In genomic region chr19:24049537-24049936, GRCh38 we compare ENCODE assay signal across 16 cellular contexts. TPM values are rescaled to one million over a fixed set of nuclear protein-coding genes. Genes with fewer than 3 reads are reported as not detected.
DNase-seq lines count a peak whose midpoint lies in the region; ATAC-seq and TF ChIP-seq lines count a peak whose summit lies in the region.
"Had no signal": no experiment of that assay in that cellular context is flagged by ENCODE, and none has a peak within 500 bp of the region (broad histone marks: within the 10 kb centered on the region; RNA-seq: fewer than 3 reads in every experiment).

No MANE protein-coding gene starts in this region.

- TF ChIP-seq CTCF in endothelial cell (IDR thresholded peaks at IDR 0.05; ENCODE audit: unreplicated experiment) (no peak), right lobe of liver (IDR thresholded peaks at IDR 0.05) (no peak), osteoblast (IDR thresholded peaks at IDR 0.05; ENCODE audit: extremely low read depth, low read depth, low read length) (no peak)

- H3K27me3 ChIP-seq in Karpas-422 (ENCODE audit: low read length) = no peaks in the 10 kb centered on the region
- H3K27me3 ChIP-seq in right lobe of liver = no peaks in the 10 kb centered on the region
- H3K27me3 ChIP-seq in osteoblast (ENCODE audit: insufficient read depth, low read length) = no peaks in the 10 kb centered on the region
- H3K27me3 ChIP-seq: BLaER1 had no signal

- H3K4me1 ChIP-seq in Karpas-422 (ENCODE audit: low read length) (no peaks in the 10 kb centered on the region), right lobe of liver (peaks cover 0 to 10% (median 0%) of the 10 kb centered on the region in 4 donors), osteoblast (ENCODE audit: insufficient read depth, low read length) (peaks cover 12% of the 10 kb centered on the region)
- H3K4me1 ChIP-seq: BLaER1 had no signal

- H4K20me1 ChIP-seq in Karpas-422 (ENCODE audit: insufficient read depth, low read depth, low read length) = no peaks in the 10 kb centered on the region
- H4K20me1 ChIP-seq in osteoblast (ENCODE audit: insufficient read depth, low read length) = peaks cover 14% of the 10 kb centered on the region

- no peaks in the 10 kb centered on the region for H3K27me3 Mint-ChIP-seq in endothelial cell (ENCODE audit: unreplicated experiment)
- H3K27me3 Mint-ChIP-seq: CD4-positive, alpha-beta memory T cell had no signal

- H3K4me3 ChIP-seq in Karpas-422 (ENCODE audit: low read length) (no peak overlapping the region), right lobe of liver (no peak overlapping the region), osteoblast (ENCODE audit: insufficient read depth, low read length) (no peak overlapping the region)
- H3K4me3 ChIP-seq: BLaER1 had no signal

- TF ChIP-seq POLR2A in right lobe of liver (IDR thresholded peaks at IDR 0.05) = no peak

- no peaks in the 10 kb centered on the region for H3K9me3 Mint-ChIP-seq in endothelial cell (ENCODE audit: unreplicated experiment)
- no peaks in the 10 kb centered on the region for H3K9me3 Mint-ChIP-seq in stimulated activated effector memory CD8-positive, alpha-beta T cell treated with anti-CD3 and anti-CD28 coated beads, Interleukin-12 subunit alpha, Interleukin-12 subunit beta, amount 100 ng/mL, for 72 hours
- H3K9me3 Mint-ChIP-seq: H9 had no signal

- H3K4me3 Mint-ChIP-seq in endothelial cell (ENCODE audit: unreplicated experiment) = peak overlapping the region; percentile 28
- H3K4me3 Mint-ChIP-seq in stimulated activated effector memory CD8-positive, alpha-beta T cell treated with anti-CD3 and anti-CD28 coated beads, Interleukin-12 subunit alpha, Interleukin-12 subunit beta, amount 100 ng/mL, for 72 hours = no peak overlapping the region
- H3K4me3 Mint-ChIP-seq: CD14-positive monocyte; CD4-positive, alpha-beta memory T cell; H9 had no signal

- peak; percentile 36 to 58 (median 38) for ATAC-seq in right lobe of liver
- ATAC-seq in stimulated activated effector memory CD8-positive, alpha-beta T cell treated with anti-CD3 and anti-CD28 coated beads, Interleukin-12 subunit alpha, Interleukin-12 subunit beta, amount 100 ng/mL, for 72 hours = no peak
- no peak for ATAC-seq in GM18867 (IDR thresholded peaks at IDR 0.05; ENCODE audit: unreplicated experiment)

- H2AFZ ChIP-seq in Karpas-422 (ENCODE audit: low read length) (no peak overlapping the region), osteoblast (ENCODE audit: low read length) (no peak overlapping the region)

- no peak overlapping the region for H3K4me2 ChIP-seq in Karpas-422 (ENCODE audit: low read depth, low read length, poor library complexity, severe bottlenecking)
- no peak overlapping the region for H3K4me2 ChIP-seq in osteoblast (ENCODE audit: insufficient read depth, low read length)
- H3K4me2 ChIP-seq: BLaER1 had no signal

- no peaks in the 10 kb centered on the region for H3K9me3 ChIP-seq in Karpas-422 (ENCODE audit: low read length)
- H3K9me3 ChIP-seq in right lobe of liver = no peaks in the 10 kb centered on the region
- H3K9me3 ChIP-seq in osteoblast (ENCODE audit: low read depth, low read length) = no peaks in the 10 kb centered on the region
- H3K9me3 ChIP-seq: BLaER1 had no signal

- WGBS in right lobe of liver (ENCODE audit: insufficient coverage, low coverage, low lambda C conversion rate, missing lambda C conversion rate) = no CpG with 5 or more reads among the region's 1 CpG

- intact Hi-C loops in right lobe of liver (cut with DNase I) = no loop called here

- H3K9me2 ChIP-seq in Karpas-422 (replicated peaks; ENCODE audit: insufficient read depth, low read length) = no peaks in the 10 kb centered on the region

- H3K36me3 ChIP-seq in Karpas-422 (ENCODE audit: insufficient read depth, low read length) (peaks cover 35% of the 10 kb centered on the region), right lobe of liver (peaks cover 0 to 75% (median 34%) of the 10 kb centered on the region in 4 donors), osteoblast (ENCODE audit: insufficient read depth, low read length) (peaks cover 58% of the 10 kb centered on the region)

- H3K27ac Mint-ChIP-seq in endothelial cell (ENCODE audit: unreplicated experiment) = no peak overlapping the region
- peak overlapping the region; percentile 56 for H3K27ac Mint-ChIP-seq in stimulated activated effector memory CD8-positive, alpha-beta T cell treated with anti-CD3 and anti-CD28 coated beads, Interleukin-12 subunit alpha, Interleukin-12 subunit beta, amount 100 ng/mL, for 72 hours
- H3K27ac Mint-ChIP-seq: H9 had no signal

- H3K27ac ChIP-seq in Karpas-422 (ENCODE audit: low read length) = no peak overlapping the region
- peak overlapping the region in 1 of 3 donors; percentile 24 for H3K27ac ChIP-seq in right lobe of liver
- no peak overlapping the region for H3K27ac ChIP-seq in osteoblast (ENCODE audit: low read depth, low read length)
- H3K27ac ChIP-seq: BLaER1 had no signal

- peaks cover 7% of the 10 kb centered on the region for H3K79me2 ChIP-seq in Karpas-422 (ENCODE audit: low read length)
- no peaks in the 10 kb centered on the region for H3K79me2 ChIP-seq in osteoblast (ENCODE audit: insufficient read depth, low read length)

- H3K36me3 Mint-ChIP-seq in endothelial cell (ENCODE audit: low read depth, unreplicated experiment) = peaks cover 56% of the 10 kb centered on the region
- peaks cover 84% of the 10 kb centered on the region for H3K36me3 Mint-ChIP-seq in stimulated activated effector memory CD8-positive, alpha-beta T cell treated with anti-CD3 and anti-CD28 coated beads, Interleukin-12 subunit alpha, Interleukin-12 subunit beta, amount 100 ng/mL, for 72 hours

- no peaks in the 10 kb centered on the region for H3K4me1 Mint-ChIP-seq in endothelial cell (ENCODE audit: unreplicated experiment)
- H3K4me1 Mint-ChIP-seq in stimulated activated effector memory CD8-positive, alpha-beta T cell treated with anti-CD3 and anti-CD28 coated beads, Interleukin-12 subunit alpha, Interleukin-12 subunit beta, amount 100 ng/mL, for 72 hours = peaks cover 20% of the 10 kb centered on the region
- H3K4me1 Mint-ChIP-seq: CD14-positive monocyte, H9 had no signal

- no peak overlapping the region for H3K9ac ChIP-seq in Karpas-422 (ENCODE audit: low read length)
- H3K9ac ChIP-seq: BLaER1 had no signal

- DNase-seq in Karpas-422 (peak; percentile 16), endothelial cell (ENCODE audit: low spot score) (no peak), right lobe of liver (peak in 1 of 3 donors; percentile 57), mucosa of gallbladder (ENCODE audit: low spot score) (no peak), osteoblast (ENCODE audit: insufficient read length, low spot score, missing footprints) (no peak)
- no peak for DNase-seq in stimulated activated effector memory CD8-positive, alpha-beta T cell treated with anti-CD3 and anti-CD28 coated beads, Interleukin-12 subunit alpha, Interleukin-12 subunit beta, amount 100 ng/mL, for 72 hours (ENCODE audit: low spot score in 2 of 2)
- DNase-seq: 8988T; CD4-positive, alpha-beta memory T cell; DMS153; DMS79; GDM1; GOT3; H9 had no signal

RNA-seq across cellular contexts. Expression of gene ZNF254, which starts 37.5 kb away (rescaled TPM):
- total RNA-seq in Karpas-422 (2014; rRNA removed; shearing (Covaris generic); ENCODE audit: low replicate concordance) = 15.7 and 35.1 TPM in 2 replicates
- total RNA-seq in endothelial cell (ENCODE audit: unreplicated experiment) (32.3 TPM), right lobe of liver (1 to 10 TPM; 5.2 to 10.0 (median 8.0) TPM), mucosa of gallbladder (20.2 TPM), osteoblast (15.2 and 16.2 TPM in 2 replicates)

Comparison
In these comparisons a context has a peak if more than half of its experiments do, and no peak if none do; other contexts are left out.
1. ATAC-seq: peak in right lobe of liver (4 of 4); none in stimulated activated effector memory CD8-positive, alpha-beta T cell treated with anti-CD3 and anti-CD28 coated beads, Interleukin-12 subunit alpha, Interleukin-12 subunit beta, amount 100 ng/mL, for 72 hours (single experiment) and GM18867 (single experiment).